ENCODE assay signal across 17 cellular contexts in genomic region chr14:73727181-73727580, GRCh38. TPM values are rescaled to one million over a fixed set of nuclear protein-coding genes. Genes with fewer than 3 reads are reported as not detected.
A peak's percentile ranks its signal among the peaks of the same experiment; 100 is the strongest.
DNase-seq lines count a peak whose midpoint lies in the region; ATAC-seq, FAIRE-seq and TF ChIP-seq lines count a peak whose summit lies in the region.
"Had no signal": no experiment of that assay in that cellular context is flagged by ENCODE, and none has a peak within 500 bp of the region (broad histone marks: within the 10 kb centered on the region; RNA-seq: fewer than 3 reads in every experiment).

No MANE protein-coding gene starts in this region.

- TF ChIP-seq POLR2A in HepG2 (IDR thresholded peaks at IDR 0.05; ENCODE audit: insufficient read depth in 1 of 2, low read depth in 2 of 2, low read length in 2 of 2) (no peak), suprapubic skin (IDR thresholded peaks at IDR 0.05) (no peak), prostate gland (IDR thresholded peaks at IDR 0.05) (no peak)

- WGBS in HepG2 (ENCODE audit: low lambda C conversion rate): 100% methylated on average over 2 of the region's 7 CpGs
- WGBS in suprapubic skin: 91% methylated on average over 5 of the region's 7 CpGs
- 82% methylated on average over 7 of the region's 7 CpGs for WGBS in prostate gland

- CTCF ChIA-PET in activated naive CD4-positive, alpha-beta T cell treated with anti-CD3 and anti-CD28 coated beads, Interleukin-2, amount 10 ng/mL, durations not matched to agents 7 days and 5 days (lab: Charles Lee): interaction anchor here (2.2 to 9.2 kb wide), 6 partner anchors 10 to 98 kb away, joined by 10 to 155 read pairs (median 56); a partner anchor contains a TSS
- CTCF ChIA-PET in HepG2 (lab: Yijun Ruan, JAX; ENCODE audit: low intra/inter-chr PET ratio, low total read pairs): interaction anchor here (2.7 kb wide), 1 partner anchor 99 kb away, joined by 39 read pairs; no protein-coding TSS in a partner anchor

- H3K27ac Mint-ChIP-seq in activated naive CD4-positive, alpha-beta T cell treated with anti-CD3 and anti-CD28 coated beads, Interleukin-2, amount 50 U/mL, for 24 hours: peak overlapping the region; percentile 68
- H3K27ac Mint-ChIP-seq in activated naive CD4-positive, alpha-beta T cell treated with anti-CD3 and anti-CD28 coated beads, Interleukin-2, amount 10 ng/mL, durations not matched to agents 7 days and 5 days: no peak overlapping the region

- H3K4me2 ChIP-seq in HepG2 (ENCODE audit: low read depth, low read length): no peak overlapping the region

- no TSS peak for BruUV-seq in HepG2 (replicated peaks; lab: Mats Ljungman, UMichigan)

- TF ChIP-seq EP300 in HepG2 (IDR thresholded peaks at IDR 0.05; ENCODE audit: low read depth in 2 of 2, low read length in 2 of 2): no peak
- TF ChIP-seq EP300 in HepG2 (CRISPR knock-in tag; IDR thresholded peaks at IDR 0.05; ENCODE audit: borderline replicate concordance): no peak
- no peak for TF ChIP-seq EP300 in suprapubic skin (IDR thresholded peaks at IDR 0.05)

- H3K36me3 ChIP-seq in HepG2 (replicated peaks in 1 of 2; ENCODE audit: control insufficient read depth in 1 of 2, insufficient read depth in 2 of 2, low read length in 2 of 2) (peaks cover 39 to 91% of the 10 kb centered on the region in 2 experiments), suprapubic skin (peaks cover 85% of the 10 kb centered on the region), prostate gland (peaks cover 13 to 33% of the 10 kb centered on the region in 2 donors)

- peaks cover 3% of the 10 kb centered on the region; the same call in 1 of the 2 replicates for H4K20me1 ChIP-seq in HepG2 (ENCODE audit: insufficient read depth, low read length)

- intact Hi-C loops in HepG2 (cut with micrococcal nuclease; ENCODE audit: unreplicated experiment): no loop called here
- intact Hi-C loops in prostate gland (cut with DNase I): loop anchor here (5.0 to 10.0 kb wide), 3 partner anchors 160 to 228 kb away; partner anchors contain the start of genes ACOT2, COQ6, FAM161B and ZNF410

- H3K9me3 Mint-ChIP-seq in activated naive CD4-positive, alpha-beta T cell treated with anti-CD3 and anti-CD28 coated beads, Interleukin-2, amount 50 U/mL, for 24 hours: no peaks in the 10 kb centered on the region
- H3K9me3 Mint-ChIP-seq in activated naive CD4-positive, alpha-beta T cell treated with anti-CD3 and anti-CD28 coated beads, Interleukin-2, amount 10 ng/mL, durations not matched to agents 7 days and 5 days: no peaks in the 10 kb centered on the region
- H3K9me3 Mint-ChIP-seq: nephron progenitor cell, WTC11 had no signal

- DNase-seq in activated naive CD4-positive, alpha-beta T cell treated with anti-CD3 and anti-CD28 coated beads, Interleukin-2, amount 10 ng/mL, durations not matched to agents 7 days and 5 days: no peak
- DNase-seq in HepG2 (ENCODE audit: low spot score) (no peak), suprapubic skin (ENCODE audit: low spot score in 2 of 2) (no peak), GM13976 (ENCODE audit: low spot score) (no peak), prostate gland (ENCODE audit: low spot score) (no peak)
- DNase-seq: activated T-cell treated with anti-CD3 and anti-CD28 coated beads, Interleukin-2, amount 50 U/mL, for 48 hours; head of caudate nucleus; Kasumi-1; left colon; NCI-H1694; NCI-H748 treated with DMSO at 0.1 percent for 48 hours; nephron progenitor cell had no signal

- H3K4me3 ChIP-seq in HepG2 (replicated peaks in 1 of 3; ENCODE audit: insufficient read depth in 1 of 3, low read depth in 2 of 3, low read length in 3 of 3): no peak overlapping the region
- no peak overlapping the region for H3K4me3 ChIP-seq in suprapubic skin
- no peak overlapping the region for H3K4me3 ChIP-seq in prostate gland
- H3K4me3 ChIP-seq: upper lobe of left lung had no signal

- no peak for TF ChIP-seq RAD21 in HepG2 (CRISPR knock-in tag; IDR thresholded peaks at IDR 0.05)

- H2AFZ ChIP-seq in HepG2 (ENCODE audit: low read length): no peak overlapping the region

- H3K36me3 Mint-ChIP-seq in activated naive CD4-positive, alpha-beta T cell treated with anti-CD3 and anti-CD28 coated beads, Interleukin-2, amount 50 U/mL, for 24 hours: peaks cover 14% of the 10 kb centered on the region
- H3K36me3 Mint-ChIP-seq in activated naive CD4-positive, alpha-beta T cell treated with anti-CD3 and anti-CD28 coated beads, Interleukin-2, amount 10 ng/mL, durations not matched to agents 7 days and 5 days: peaks cover 67% of the 10 kb centered on the region

- H3K27ac ChIP-seq in VCaP: peak overlapping the region; percentile 46; the same call in 1 of the 2 replicates
- no peak overlapping the region for H3K27ac ChIP-seq in HepG2 (ENCODE audit: extremely low read length, insufficient read depth, low read length)
- peak overlapping the region; percentile 58 for H3K27ac ChIP-seq in suprapubic skin
- H3K27ac ChIP-seq in prostate gland: peak overlapping the region in 1 of 2 donors; percentile 40

- no peak for ATAC-seq in HepG2
- ATAC-seq in activated CD4-positive, CD25-positive, alpha-beta regulatory T cell treated with anti-CD3 and anti-CD28 coated beads, Interleukin-2, amount 50 U/mL, for 24 hours: no peak
- ATAC-seq: left colon, WTC11 had no signal

- in situ Hi-C loops in HepG2 (cut with HindIII; ENCODE audit: extremely low pct_ligation_motif_present, low pct_unique_long_range_greater_than_20kb) (loop anchor here (5.0 to 25.0 kb wide), 2 partner anchors 100 to 310 kb away; no protein-coding TSS in a partner anchor), GM13976 (cut with MboI; ENCODE audit: low sequenced_read_pairs, unreplicated experiment) (loop anchor here (5.0 to 25.0 kb wide), 2 partner anchors 100 to 310 kb away; no protein-coding TSS in a partner anchor)

- no peaks in the 10 kb centered on the region for H3K9me3 ChIP-seq in HepG2 (ENCODE audit: low read length)
- H3K9me3 ChIP-seq in suprapubic skin: no peaks in the 10 kb centered on the region
- H3K9me3 ChIP-seq in prostate gland: no peaks in the 10 kb centered on the region
- H3K9me3 ChIP-seq: upper lobe of left lung had no signal

- H3K79me2 ChIP-seq in HepG2 (ENCODE audit: insufficient read depth, low read length): no peaks in the 10 kb centered on the region

- POLR2A ChIA-PET in HepG2 (lab: Yijun Ruan, JAX): no interaction called here

- TF ChIP-seq CTCF in VCaP (conservative IDR thresholded peaks at IDR 0.05) (no peak), HepG2 (CRISPR knock-in tag; IDR thresholded peaks at IDR 0.05) (no peak), suprapubic skin (IDR thresholded peaks at IDR 0.05) (no peak), GM13976 (IDR thresholded peaks at IDR 0.05; ENCODE audit: borderline replicate concordance, control extremely low read depth, extremely low read depth, insufficient read depth, missing control alignments) (no peak), prostate gland (IDR thresholded peaks at IDR 0.05) (no peak)

- H3K9ac ChIP-seq in HepG2 (ENCODE audit: insufficient read depth, low read depth, low read length): no peak overlapping the region

- H3K4me1 ChIP-seq in HepG2 (ENCODE audit: insufficient read depth, low read length) (peaks cover 26% of the 10 kb centered on the region), suprapubic skin (peaks cover 84% of the 10 kb centered on the region), prostate gland (replicated peaks) (peaks cover 7% of the 10 kb centered on the region)

- H3K27me3 Mint-ChIP-seq in activated naive CD4-positive, alpha-beta T cell treated with anti-CD3 and anti-CD28 coated beads, Interleukin-2, amount 50 U/mL, for 24 hours: no peaks in the 10 kb centered on the region
- no peaks in the 10 kb centered on the region for H3K27me3 Mint-ChIP-seq in activated naive CD4-positive, alpha-beta T cell treated with anti-CD3 and anti-CD28 coated beads, Interleukin-2, amount 10 ng/mL, durations not matched to agents 7 days and 5 days

- no peak for FAIRE-seq in HepG2 (lab: Jason Lieb, UNC)

- no peak overlapping the region for H3K4me3 Mint-ChIP-seq in activated naive CD4-positive, alpha-beta T cell treated with anti-CD3 and anti-CD28 coated beads, Interleukin-2, amount 50 U/mL, for 24 hours
- H3K4me3 Mint-ChIP-seq in activated naive CD4-positive, alpha-beta T cell treated with anti-CD3 and anti-CD28 coated beads, Interleukin-2, amount 10 ng/mL, durations not matched to agents 7 days and 5 days: no peak overlapping the region
- H3K4me3 Mint-ChIP-seq: nephron progenitor cell, WTC11 had no signal

- peaks cover 31% of the 10 kb centered on the region for H3K4me1 Mint-ChIP-seq in activated naive CD4-positive, alpha-beta T cell treated with anti-CD3 and anti-CD28 coated beads, Interleukin-2, amount 50 U/mL, for 24 hours
- peaks cover 38% of the 10 kb centered on the region for H3K4me1 Mint-ChIP-seq in activated naive CD4-positive, alpha-beta T cell treated with anti-CD3 and anti-CD28 coated beads, Interleukin-2, amount 10 ng/mL, durations not matched to agents 7 days and 5 days

- H3K27me3 ChIP-seq in HepG2 (ENCODE audit: control insufficient read depth in 1 of 2, insufficient read depth in 2 of 2, low read length in 2 of 2): no peaks in the 10 kb centered on the region
- H3K27me3 ChIP-seq in suprapubic skin: no peaks in the 10 kb centered on the region
- H3K27me3 ChIP-seq in prostate gland (replicated peaks; ENCODE audit: insufficient read depth): no peaks in the 10 kb centered on the region
- H3K27me3 ChIP-seq: upper lobe of left lung had no signal

RNA-seq across cellular contexts. Expression of gene PNMA1, which starts 13.0 kb away (rescaled TPM):
- total RNA-seq in HepG2 (2016; rRNA removed; fragmentation: Illumina TruSeq; extraction: Trizol): 8.3 and 10.7 TPM in 2 replicates
- 1.8 and 1.9 TPM in 2 replicates for total RNA-seq in HepG2 (2016; cell fraction: cytosol; rRNA removed; fragmentation: Illumina TruSeq; extraction: Trizol; ENCODE audit: low read depth)
- total RNA-seq in HepG2 (2016; cell fraction: insoluble cytoplasmic fraction; rRNA removed; fragmentation: Illumina TruSeq; extraction: Trizol): 8.5 and 12.1 TPM in 2 replicates
- 7.8 and 8.3 TPM in 2 replicates for total RNA-seq in HepG2 (2016; cell fraction: membrane; rRNA removed; fragmentation: Illumina TruSeq; extraction: Trizol)
- 8.6 and 9.7 TPM in 2 replicates for total RNA-seq in HepG2 (2016; cell fraction: nucleus; rRNA removed; fragmentation: Illumina TruSeq; extraction: Trizol)
- 6.6 and 7.0 TPM in 2 replicates for polyA plus RNA-seq in HepG2 (2011; rRNA removed)
- 5.3 and 6.7 TPM in 2 replicates for polyA plus RNA-seq in HepG2 (2011; cell fraction: cytosol; rRNA removed)
- 6.4 and 7.7 TPM in 2 replicates for polyA plus RNA-seq in HepG2 (2011; cell fraction: nucleus; rRNA removed)
- polyA plus RNA-seq in HepG2 (2012): 14.1 and 14.8 TPM in 2 replicates
- polyA plus RNA-seq in HepG2 (2016; cell fraction: cytosol; fragmentation: Illumina TruSeq; extraction: Trizol; ENCODE audit: low read depth): 2.5 and 2.9 TPM in 2 replicates
- polyA plus RNA-seq in HepG2 (2016; cell fraction: insoluble cytoplasmic fraction; fragmentation: Illumina TruSeq; extraction: Trizol; ENCODE audit: low read depth): 18.3 and 20.9 TPM in 2 replicates
- polyA plus RNA-seq in HepG2 (2016; cell fraction: membrane; fragmentation: Illumina TruSeq; extraction: Trizol; ENCODE audit: low read depth): 7.0 and 8.6 TPM in 2 replicates
- 17.9 and 18.6 TPM in 2 replicates for polyA plus RNA-seq in HepG2 (2016; cell fraction: nucleus; fragmentation: Illumina TruSeq; extraction: Trizol; ENCODE audit: insufficient read depth, low read depth)
- 5.1 and 5.4 TPM in 2 replicates for polyA minus RNA-seq in HepG2 (2011; rRNA and poly(A)+ RNA removed; ENCODE audit: low replicate concordance)
- polyA minus RNA-seq in HepG2 (2011; cell fraction: cytosol; rRNA and poly(A)+ RNA removed): 5.6 and 6.3 TPM in 2 replicates
- 4.8 and 7.0 TPM in 2 replicates for polyA minus RNA-seq in HepG2 (2011; cell fraction: nucleus; rRNA and poly(A)+ RNA removed)
- 1 to 10 TPM; 5.2 to 9.8 (median 6.4) TPM for total RNA-seq in suprapubic skin
- 10 to 100 TPM; 18.6 to 62.7 TPM for total RNA-seq in prostate gland
